15 cellular contexts compared by ENCODE assay signal in the genomic region with DNA sequence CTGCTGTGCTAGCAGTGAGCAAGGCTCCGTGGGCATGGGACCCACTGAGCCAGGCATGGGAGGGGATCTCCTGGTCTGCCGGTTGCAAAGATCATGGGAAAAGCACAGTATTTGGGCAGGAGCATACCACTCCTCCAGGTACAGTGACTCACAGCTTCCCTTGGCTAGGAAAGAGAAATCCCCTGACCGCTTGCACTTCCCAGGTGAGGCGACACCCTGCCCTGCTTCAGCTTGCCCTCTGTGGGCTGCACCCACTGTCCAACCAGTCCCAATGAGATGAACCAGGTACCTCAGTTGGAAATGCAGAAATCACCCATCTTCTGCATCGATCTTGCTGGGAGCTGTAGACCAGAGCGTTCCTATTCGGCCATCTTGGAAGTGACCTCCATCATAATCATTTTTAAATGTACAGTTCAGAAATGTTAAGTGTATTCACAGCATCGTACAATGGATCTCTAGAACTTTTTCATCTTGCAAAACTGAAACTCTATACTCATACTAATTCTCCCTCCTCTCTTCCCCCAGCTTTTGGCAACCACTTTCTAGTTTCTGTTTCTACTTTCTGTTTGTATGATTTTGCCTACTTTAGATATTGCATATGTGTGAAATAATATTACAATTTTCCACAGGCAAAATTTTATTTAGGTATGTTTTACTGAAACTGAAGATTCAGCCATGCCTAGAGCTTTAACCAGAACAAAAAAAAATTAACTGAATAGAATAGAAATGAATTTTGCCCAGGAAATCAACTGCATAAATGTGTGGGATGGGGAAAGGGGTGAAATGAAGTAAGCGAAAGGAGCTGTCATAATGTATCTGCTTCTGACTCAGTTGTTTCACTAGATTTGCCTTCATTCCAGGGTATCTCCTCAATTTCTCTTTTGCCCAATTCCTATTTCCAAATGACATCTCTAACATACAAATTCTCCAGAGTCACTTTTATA.
DNase-seq lines count a peak whose midpoint lies in the region; ATAC-seq and TF ChIP-seq lines count a peak whose summit lies in the region.
"Had no signal": no experiment of that assay in that cellular context is flagged by ENCODE, and none has a peak within 500 bp of the region (broad histone marks: within the 10 kb centered on the region; RNA-seq: fewer than 3 reads in every experiment).

No MANE protein-coding gene starts in this region.

- H4K20me1 ChIP-seq in OCI-LY3 (ENCODE audit: insufficient read depth, low read length), result no peaks in the 10 kb centered on the region

- no peak overlapping the region for H3K4me3 Mint-ChIP-seq in MCF 10A (ENCODE audit: unreplicated experiment)
- H3K4me3 Mint-ChIP-seq: activated T-helper 1 cell treated with anti-CD3 and anti-CD28 coated beads, Interleukin-12 subunit alpha, Interleukin-12 subunit beta, Interleukin-2, Interleukin-4 antibody, amounts not matched to agents 30 ng/mL and 10 ng/mL and 1 ng/mL, durations not matched to agents 14 hours and 24 hours and 36 hours had no signal

- no peaks in the 10 kb centered on the region for H3K36me3 Mint-ChIP-seq in MCF 10A (ENCODE audit: insufficient read depth, unreplicated experiment)

- no peak overlapping the region for H3K9ac ChIP-seq in OCI-LY3 (ENCODE audit: low read length)

- POLR2A ChIA-PET in A673 (lab: Charles Lee; ENCODE audit: low non-redundant PET), result no interaction called here
- POLR2A ChIA-PET in MCF 10A (lab: Yijun Ruan, JAX), result interaction anchor here (0.6 to 0.7 kb wide), 2 partner anchors 72 to 337 kb away, joined by 3 read pairs; no protein-coding TSS in a partner anchor

- H3K9me3 Mint-ChIP-seq in MCF 10A (ENCODE audit: unreplicated experiment), result peaks cover 7% of the 10 kb centered on the region

- H3K4me1 Mint-ChIP-seq in MCF 10A (ENCODE audit: insufficient read depth, unreplicated experiment), result no peaks in the 10 kb centered on the region

- intact Hi-C loops in A673 (cut with micrococcal nuclease; ENCODE audit: unreplicated experiment), result no loop called here
- intact Hi-C loops in MCF 10A (cut with micrococcal nuclease), result no loop called here

- H3K27ac ChIP-seq in OCI-LY3 (ENCODE audit: low read length) (no peak overlapping the region), A673 (ENCODE audit: low read depth, low read length, poor library complexity, severe bottlenecking) (no peak overlapping the region)
- no peak overlapping the region for H3K27ac ChIP-seq in effector memory CD4-positive, alpha-beta T cell (ENCODE audit: insufficient read depth, low read length, poor library complexity, severe bottlenecking)
- H3K27ac ChIP-seq: foreskin keratinocyte had no signal

- H3K4me2 ChIP-seq in OCI-LY3 (ENCODE audit: low read length), result peak overlapping the region; percentile 8

- no peak overlapping the region for H3K27ac Mint-ChIP-seq in MCF 10A (ENCODE audit: low read depth, unreplicated experiment)
- H3K27ac Mint-ChIP-seq: activated T-helper 1 cell treated with anti-CD3 and anti-CD28 coated beads, Interleukin-12 subunit alpha, Interleukin-12 subunit beta, Interleukin-2, Interleukin-4 antibody, amounts not matched to agents 30 ng/mL and 10 ng/mL and 1 ng/mL, durations not matched to agents 14 hours and 24 hours and 36 hours had no signal

- no TSS peak for BruUV-seq in A673 (replicated peaks; lab: Mats Ljungman, UMichigan)
- BruUV-seq in MCF 10A (replicated peaks; lab: Mats Ljungman, UMichigan), result no TSS peak

- TF ChIP-seq CTCF in OCI-LY3 (IDR thresholded peaks at IDR 0.05; ENCODE audit: low read depth, low read length), result no peak
- no peak for TF ChIP-seq CTCF in A673 (conservative IDR thresholded peaks at IDR 0.05; ENCODE audit: low read depth, low read length)
- no peak for TF ChIP-seq CTCF in MCF 10A (IDR thresholded peaks at IDR 0.05; ENCODE audit: unreplicated experiment)

- H2AFZ ChIP-seq in OCI-LY3 (ENCODE audit: low read depth, low read length), result no peak overlapping the region

- CTCF ChIA-PET in A673 (lab: Charles Lee), result no interaction called here
- CTCF ChIA-PET in MCF 10A (lab: Yijun Ruan, JAX), result no interaction called here

- ATAC-seq in GM18861 (IDR thresholded peaks at IDR 0.05; ENCODE audit: unreplicated experiment) (peak; percentile 95), GM21360 (IDR thresholded peaks at IDR 0.05; ENCODE audit: unreplicated experiment) (peak; percentile 97), HG03025 (IDR thresholded peaks at IDR 0.05; ENCODE audit: low FRiP score, unreplicated experiment) (peak; percentile 90)
- ATAC-seq: foreskin keratinocyte, left ventricle myocardium superior had no signal

- H3K27me3 ChIP-seq in OCI-LY3 (ENCODE audit: low read depth, low read length) (0 out of 2 replicates have a peak, but pooled peaks cover 2% of the 10 kb centered on the region), A673 (replicated peaks; ENCODE audit: insufficient read depth, low read depth, low read length, poor library complexity) (no peaks in the 10 kb centered on the region)
- no peaks in the 10 kb centered on the region for H3K27me3 ChIP-seq in effector memory CD4-positive, alpha-beta T cell (replicated peaks; ENCODE audit: control insufficient read depth, insufficient read depth, low read length, poor library complexity, severe bottlenecking)
- H3K27me3 ChIP-seq: foreskin keratinocyte had no signal

- H3K36me3 ChIP-seq in OCI-LY3 (replicated peaks; ENCODE audit: low read depth, low read length) (no peaks in the 10 kb centered on the region), A673 (ENCODE audit: insufficient read depth, low read length, poor library complexity, severe bottlenecking) (no peaks in the 10 kb centered on the region)
- H3K36me3 ChIP-seq in effector memory CD4-positive, alpha-beta T cell (ENCODE audit: control insufficient read depth, insufficient read depth, low read length), result no peaks in the 10 kb centered on the region

- H3K9me3 ChIP-seq in OCI-LY3 (ENCODE audit: insufficient read depth, low read length), result no peaks in the 10 kb centered on the region
- H3K9me3 ChIP-seq in effector memory CD4-positive, alpha-beta T cell (ENCODE audit: control insufficient read depth, low read length), result no peaks in the 10 kb centered on the region
- H3K9me3 ChIP-seq in A673 (ENCODE audit: low read depth, low read length, poor library complexity, severe bottlenecking), result no peaks in the 10 kb centered on the region
- H3K9me3 ChIP-seq: Caco-2 had no signal

- H3K4me3 ChIP-seq in OCI-LY3 (ENCODE audit: low read length) (0 out of 2 replicates have a peak overlapping the region, but pooled peaks have one; percentile 4), A673 (ENCODE audit: low read depth, low read length, poor library complexity, severe bottlenecking) (no peak overlapping the region)
- no peak overlapping the region for H3K4me3 ChIP-seq in effector memory CD4-positive, alpha-beta T cell (ENCODE audit: insufficient read depth, low read depth, low read length, poor library complexity, severe bottlenecking)

- DNase-seq in effector memory CD4-positive, alpha-beta T cell, result no peak
- no peak for DNase-seq in A673 (ENCODE audit: low spot score)
- DNase-seq in MCF 10A (ENCODE audit: unreplicated experiment), result no peak
- DNase-seq in activated CD4-positive, CD25-positive, alpha-beta regulatory T cell (lab: John Stamatoyannopoulos, UW), result no peak
- DNase-seq: Caco-2; foreskin keratinocyte; left ventricle myocardium superior; NCI-H2029 treated with DMSO at 0.1 percent for 48 hours; stimulated activated CD4-positive, alpha-beta T cell treated with anti-CD3 and anti-CD28 coated beads, Interleukin-15, amount 100 ng/mL, for 24 hours; stimulated activated naive CD4-positive, alpha-beta T cell had no signal

- no peaks in the 10 kb centered on the region for H3K79me2 ChIP-seq in OCI-LY3 (ENCODE audit: low read length)

- no peaks in the 10 kb centered on the region for H3K27me3 Mint-ChIP-seq in MCF 10A (ENCODE audit: insufficient read depth, unreplicated experiment)

- H3K4me1 ChIP-seq in OCI-LY3 (ENCODE audit: low read length) (peaks cover 20% of the 10 kb centered on the region), A673 (ENCODE audit: insufficient read depth, low read length, poor library complexity, severe bottlenecking) (no peaks in the 10 kb centered on the region)
- no peaks in the 10 kb centered on the region for H3K4me1 ChIP-seq in effector memory CD4-positive, alpha-beta T cell (ENCODE audit: control insufficient read depth, insufficient read depth, low read length, poor library complexity, severe bottlenecking)
- H3K4me1 ChIP-seq: Caco-2, foreskin keratinocyte had no signal
